1 cellular context compared by ENCODE assay signal in genomic region chr3:49378249-49378899, GRCh38.
TF ChIP-seq lines count a peak whose summit lies in the region.

No MANE protein-coding gene starts in this region.

TF ChIP-seq in HepG2, 621 proteins besides CTCF, POLR2A, EP300 and RAD21:
- TF ChIP-seq ZNF770 (CRISPR knock-in tag; IDR thresholded peaks at IDR 0.05) (peak; percentile 72), ZNF577 (CRISPR knock-in tag; IDR thresholded peaks at IDR 0.05; ENCODE audit: borderline replicate concordance, low read depth) (no peak)
TF ChIP-seq in HepG2: peak in this region for 1.
